ENCODE assay signal across 9 cellular contexts in the genomic region with DNA sequence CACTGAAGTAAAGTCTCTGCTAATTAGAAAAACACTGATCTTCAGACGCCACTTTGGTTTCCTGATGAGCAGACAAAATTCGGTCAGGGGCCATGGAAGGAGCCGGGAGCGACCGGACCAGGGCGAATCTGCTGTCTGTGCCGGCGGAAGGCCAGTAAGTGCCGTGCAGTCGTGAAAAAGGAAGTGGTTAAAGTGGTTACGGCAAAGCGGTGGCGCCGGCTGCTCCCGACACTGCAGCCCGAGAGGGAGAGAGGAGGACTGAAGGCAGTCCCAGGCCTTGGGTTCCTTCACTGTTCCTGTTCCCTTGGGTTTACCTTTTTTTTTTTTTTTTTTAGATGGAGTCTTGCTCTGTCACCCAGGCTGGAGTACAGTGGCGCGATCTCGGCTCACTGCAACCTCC. TPM values are rescaled to one million over a fixed set of nuclear protein-coding genes. Genes with fewer than 3 reads are reported as not detected.
DNase-seq lines count a peak whose midpoint lies in the region; ATAC-seq lines count a peak whose summit lies in the region.
"Had no signal": no experiment of that assay in that cellular context is flagged by ENCODE, and none has a peak within 500 bp of the region (broad histone marks: within the 10 kb centered on the region; RNA-seq: fewer than 3 reads in every experiment).

No MANE protein-coding gene starts in this region.

- peaks cover 5 to 9% (median 8%) of the 10 kb centered on the region in 3 donors for H3K4me1 Mint-ChIP-seq in IgD-negative memory B cell
- peaks cover 18% of the 10 kb centered on the region for H3K4me1 Mint-ChIP-seq in activated CD4-positive, alpha-beta T cell treated with anti-CD3 and anti-CD28 coated beads, Interleukin-2, amount 10 ng/mL, durations not matched to agents 7 days and 5 days
- peaks cover 12 to 21% of the 10 kb centered on the region in 2 donors for H3K4me1 Mint-ChIP-seq in stimulated activated naive B cell treated with anti-CD40 and anti-IgM and Interleukin-4, amounts not matched to agents 10 μg/mL and 1 μg/mL and 100 μg/mL, for 72 hours

- peak overlapping the region; percentile 7 to 50 (median 34) for H3K27ac Mint-ChIP-seq in IgD-negative memory B cell
- peak overlapping the region; percentile 88 for H3K27ac Mint-ChIP-seq in activated CD4-positive, alpha-beta T cell treated with anti-CD3 and anti-CD28 coated beads, Interleukin-2, amount 10 ng/mL, durations not matched to agents 7 days and 5 days
- H3K27ac Mint-ChIP-seq in stimulated activated naive B cell treated with anti-CD40 and anti-IgM and Interleukin-4, amounts not matched to agents 10 μg/mL and 1 μg/mL and 100 μg/mL, for 72 hours, result peak overlapping the region; percentile 95

- H3K9me3 Mint-ChIP-seq in IgD-negative memory B cell, result no peaks in the 10 kb centered on the region
- no peaks in the 10 kb centered on the region for H3K9me3 Mint-ChIP-seq in activated CD4-positive, alpha-beta T cell treated with anti-CD3 and anti-CD28 coated beads, Interleukin-2, amount 10 ng/mL, durations not matched to agents 7 days and 5 days
- H3K9me3 Mint-ChIP-seq in stimulated activated naive B cell treated with anti-CD40 and anti-IgM and Interleukin-4, amounts not matched to agents 10 μg/mL and 1 μg/mL and 100 μg/mL, for 72 hours, result no peaks in the 10 kb centered on the region

- H3K36me3 Mint-ChIP-seq in IgD-negative memory B cell, result peaks cover 4% of the 10 kb centered on the region
- H3K36me3 Mint-ChIP-seq in activated CD4-positive, alpha-beta T cell treated with anti-CD3 and anti-CD28 coated beads, Interleukin-2, amount 10 ng/mL, durations not matched to agents 7 days and 5 days (ENCODE audit: low read depth), result peaks cover 19% of the 10 kb centered on the region
- H3K36me3 Mint-ChIP-seq in stimulated activated naive B cell treated with anti-CD40 and anti-IgM and Interleukin-4, amounts not matched to agents 10 μg/mL and 1 μg/mL and 100 μg/mL, for 72 hours, result peaks cover 28 to 60% of the 10 kb centered on the region in 2 donors

- peaks cover 2% of the 10 kb centered on the region for H3K27me3 Mint-ChIP-seq in IgD-negative memory B cell
- H3K27me3 Mint-ChIP-seq in activated CD4-positive, alpha-beta T cell treated with anti-CD3 and anti-CD28 coated beads, Interleukin-2, amount 10 ng/mL, durations not matched to agents 7 days and 5 days, result no peaks in the 10 kb centered on the region
- no peaks in the 10 kb centered on the region for H3K27me3 Mint-ChIP-seq in stimulated activated naive B cell treated with anti-CD40 and anti-IgM and Interleukin-4, amounts not matched to agents 10 μg/mL and 1 μg/mL and 100 μg/mL, for 72 hours

- POLR2A ChIA-PET in activated CD4-positive, alpha-beta T cell treated with anti-CD3 and anti-CD28 coated beads, Interleukin-2, amount 10 ng/mL, durations not matched to agents 7 days and 5 days (lab: Charles Lee), result no interaction called here

- CTCF ChIA-PET in activated CD4-positive, alpha-beta T cell treated with anti-CD3 and anti-CD28 coated beads, Interleukin-2, amount 10 ng/mL, durations not matched to agents 7 days and 5 days (lab: Charles Lee), result no interaction called here

- ATAC-seq in stimulated activated naive B cell treated with anti-CD40 and anti-IgM and Interleukin-4, amounts not matched to agents 10 μg/mL and 1 μg/mL and 100 μg/mL, for 72 hours (replicated peaks), result peak; percentile 88 to 90
- no peak for ATAC-seq in GM19328 (IDR thresholded peaks at IDR 0.05; ENCODE audit: unreplicated experiment)

- peak overlapping the region; percentile 28 to 95 (median 80) for H3K4me3 Mint-ChIP-seq in IgD-negative memory B cell
- peak overlapping the region; percentile 65 for H3K4me3 Mint-ChIP-seq in activated CD4-positive, alpha-beta T cell treated with anti-CD3 and anti-CD28 coated beads, Interleukin-2, amount 10 ng/mL, durations not matched to agents 7 days and 5 days
- peak overlapping the region; percentile 75 to 85 for H3K4me3 Mint-ChIP-seq in stimulated activated naive B cell treated with anti-CD40 and anti-IgM and Interleukin-4, amounts not matched to agents 10 μg/mL and 1 μg/mL and 100 μg/mL, for 72 hours

- DNase-seq in AG08395 (ENCODE audit: low spot score) (peak; percentile 72), iPS-NIHi11 (ENCODE audit: low spot score) (peak; percentile 9), RKO (ENCODE audit: low spot score) (no peak), cerebellar nuclear complex (lab: John Stamatoyannopoulos, UW) (no peak)
- peak; percentile 66 for DNase-seq in activated CD4-positive, alpha-beta T cell treated with anti-CD3 and anti-CD28 coated beads, Interleukin-2, amount 10 ng/mL, durations not matched to agents 7 days and 5 days
- DNase-seq in stimulated activated naive B cell treated with anti-CD40 and anti-IgM and Interleukin-4, amounts not matched to agents 10 μg/mL and 1 μg/mL and 100 μg/mL, for 72 hours, result peak; percentile 43

RNA-seq across cellular contexts. Expression of a gene that starts 17.3 kb away (rescaled TPM):
- 23.2 TPM for polyA plus RNA-seq in IgD-negative memory B cell
- total RNA-seq in activated CD4-positive, alpha-beta T cell treated with anti-CD3 and anti-CD28 coated beads, Interleukin-2, amount 10 ng/mL, durations not matched to agents 7 days and 5 days, result 10 to 100 TPM; 65.5 to 70.2 TPM

RNA-seq across cellular contexts. Expression of a gene that starts 17.6 kb away (rescaled TPM):
- 33.2 TPM for polyA plus RNA-seq in IgD-negative memory B cell
- total RNA-seq in activated CD4-positive, alpha-beta T cell treated with anti-CD3 and anti-CD28 coated beads, Interleukin-2, amount 10 ng/mL, durations not matched to agents 7 days and 5 days, result 10 to 100 TPM; 23.8 to 28.0 TPM

RNA-seq across cellular contexts. Expression of a gene that starts 29.3 kb away (rescaled TPM):
- not detected for polyA plus RNA-seq in IgD-negative memory B cell
- not detected for total RNA-seq in activated CD4-positive, alpha-beta T cell treated with anti-CD3 and anti-CD28 coated beads, Interleukin-2, amount 10 ng/mL, durations not matched to agents 7 days and 5 days
- polyA plus RNA-seq: AG04450 had no signal

RNA-seq across cellular contexts. Expression of a gene that starts 41.8 kb away (rescaled TPM):
- polyA plus RNA-seq in IgD-negative memory B cell, result 0.36 TPM
- under 1 TPM in 1 of 2 experiments, not detected in 1; 0.10 TPM for total RNA-seq in activated CD4-positive, alpha-beta T cell treated with anti-CD3 and anti-CD28 coated beads, Interleukin-2, amount 10 ng/mL, durations not matched to agents 7 days and 5 days

RNA-seq across cellular contexts. Expression of a gene that starts 49.7 kb away (rescaled TPM):
- polyA plus RNA-seq in IgD-negative memory B cell, result 266 TPM
- total RNA-seq in activated CD4-positive, alpha-beta T cell treated with anti-CD3 and anti-CD28 coated beads, Interleukin-2, amount 10 ng/mL, durations not matched to agents 7 days and 5 days, result 100 to 1,000 TPM; 300 to 324 TPM

Comparison
In these comparisons a context has a peak if more than half of its experiments do, and no peak if none do; other contexts are left out.
1. DNase-seq: peak in AG08395 (single experiment), activated CD4-positive, alpha-beta T cell treated with anti-CD3 and anti-CD28 coated beads, Interleukin-2, amount 10 ng/mL, durations not matched to agents 7 days and 5 days (single experiment), iPS-NIHi11 (single experiment) and stimulated activated naive B cell treated with anti-CD40 and anti-IgM and Interleukin-4, amounts not matched to agents 10 μg/mL and 1 μg/mL and 100 μg/mL, for 72 hours (single experiment); none in RKO (single experiment) and cerebellar nuclear complex (0 of 2).
2. H3K27ac Mint-ChIP-seq: peak in every context shown above with its lines; median percentile 95 in stimulated activated naive B cell treated with anti-CD40 and anti-IgM and Interleukin-4, amounts not matched to agents 10 μg/mL and 1 μg/mL and 100 μg/mL, for 72 hours; 88 in activated CD4-positive, alpha-beta T cell treated with anti-CD3 and anti-CD28 coated beads, Interleukin-2, amount 10 ng/mL, durations not matched to agents 7 days and 5 days; 34 in IgD-negative memory B cell.
3. Peak in every context shown above with its lines, with median percentiles within 50 percentile points of each other: H3K4me3 Mint-ChIP-seq.